ENCODE assay signal across 24 cellular contexts in the genomic region with DNA sequence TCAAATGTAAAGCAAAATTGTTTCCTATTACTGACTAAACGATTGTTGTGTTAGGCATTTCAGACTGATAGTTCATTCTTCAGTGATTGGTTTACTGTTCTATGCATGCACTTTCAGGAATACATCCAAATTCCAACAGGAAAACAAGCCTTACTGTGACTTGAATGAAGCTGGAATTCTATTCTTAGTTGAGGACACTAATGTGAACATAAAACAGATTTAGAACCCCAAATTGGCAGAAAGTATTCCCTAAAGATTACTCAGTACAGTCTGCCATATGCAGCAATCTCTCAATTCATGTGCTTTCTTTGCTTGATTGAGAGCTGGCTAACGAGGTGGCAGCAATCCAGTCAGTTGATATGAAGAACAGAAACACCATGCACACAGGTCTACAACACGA.
A peak's percentile ranks its signal among the peaks of the same experiment; 100 is the strongest.
DNase-seq lines count a peak whose midpoint lies in the region; ATAC-seq and TF ChIP-seq lines count a peak whose summit lies in the region.
"Had no signal": no experiment of that assay in that cellular context is flagged by ENCODE, and none has a peak within 500 bp of the region (broad histone marks: within the 10 kb centered on the region; RNA-seq: fewer than 3 reads in every experiment).

No MANE protein-coding gene starts in this region.

- H3F3A ChIP-seq in GM23338 (replicated peaks; ENCODE audit: low read depth), result no peaks in the 10 kb centered on the region

- no peaks in the 10 kb centered on the region for H4K20me1 ChIP-seq in GM23338 (replicated peaks; ENCODE audit: insufficient read depth)
- H4K20me1 ChIP-seq: BLaER1 treated with 17β-estradiol and CSF1 and Interleukin-3, amounts not matched to agents 10 nM and 100 nM had no signal

- H3K27ac Mint-ChIP-seq in GM23338, result peak overlapping the region; percentile 71
- H3K27ac Mint-ChIP-seq: CD8-positive, alpha-beta memory T cell; HFFc6 had no signal

- no peaks in the 10 kb centered on the region for H3K27me3 ChIP-seq in GM23338 (ENCODE audit: insufficient read depth)
- H3K27me3 ChIP-seq: BLaER1 treated with 17β-estradiol and CSF1 and Interleukin-3, amounts not matched to agents 10 nM and 100 nM had no signal

- peak overlapping the region; percentile 29 for H3K4me2 ChIP-seq in GM23338
- H3K4me2 ChIP-seq: BLaER1 treated with 17β-estradiol and CSF1 and Interleukin-3, amounts not matched to agents 10 nM and 100 nM had no signal

- H3K36me3 Mint-ChIP-seq in GM23338 (ENCODE audit: low read depth), result no peaks in the 10 kb centered on the region
- H3K36me3 Mint-ChIP-seq: CD8-positive, alpha-beta memory T cell had no signal

- TF ChIP-seq CTCF in GM23338 (conservative IDR thresholded peaks at IDR 0.05; ENCODE audit: low read depth in 2 of 2), result no peak
- no peak for TF ChIP-seq CTCF in coronary artery (IDR thresholded peaks at IDR 0.05)

- DNase-seq in DMS 273 (lab: John Stamatoyannopoulos, UW; ENCODE audit: unreplicated experiment) (peak; percentile 8), DMS 273 treated with DMSO at 0.1 percent for 48 hours (lab: John Stamatoyannopoulos, UW) (no peak), GM23338 (ENCODE audit: low spot score) (no peak), NCI-H69 (lab: John Stamatoyannopoulos, UW) (peak; percentile 41), inferior parietal cortex (ENCODE audit: extremely low spot score) (peak; percentile 22), coronary artery (ENCODE audit: low spot score) (no peak), GM03348 (ENCODE audit: low spot score) (no peak)
- DNase-seq in central memory CD4-positive, alpha-beta T cell, result no peak
- DNase-seq: ACHN; Calu3; CD8-positive, alpha-beta memory T cell; DMS53; EL; H9; HFFc6; Kasumi-1; NCI-H1436 treated with DMSO at 0.1 percent for 48 hours; NCI-H2081 treated with DMSO at 0.1 percent for 48 hours; NCI-H226; NCI-H524 treated with DMSO at 0.1 percent for 48 hours; PC-3; SHP77 had no signal

- H3K9me3 Mint-ChIP-seq in GM23338, result no peaks in the 10 kb centered on the region
- H3K9me3 Mint-ChIP-seq: H9, HFFc6 had no signal

- H3K27ac ChIP-seq in GM23338 (ENCODE audit: low read depth) (no peak overlapping the region), coronary artery (no peak overlapping the region)
- H3K27ac ChIP-seq: 22Rv1; BLaER1 treated with 17β-estradiol and CSF1 and Interleukin-3, amounts not matched to agents 10 nM and 100 nM had no signal

- ATAC-seq in GM23338, result no peak

- H3K79me2 ChIP-seq in GM23338 (replicated peaks; ENCODE audit: insufficient read depth), result no peaks in the 10 kb centered on the region

- H3K9me2 ChIP-seq in GM23338 (ENCODE audit: insufficient read depth), result 0 out of 2 replicates have a peak, but pooled peaks cover 3% of the 10 kb centered on the region

- H3K4me1 Mint-ChIP-seq in GM23338, result peaks cover 32% of the 10 kb centered on the region
- H3K4me1 Mint-ChIP-seq: CD8-positive, alpha-beta memory T cell had no signal

- H3K4me3 ChIP-seq in GM23338 (no peak overlapping the region), coronary artery (no peak overlapping the region)
- H3K4me3 ChIP-seq: BLaER1 treated with 17β-estradiol and CSF1 and Interleukin-3, amounts not matched to agents 10 nM and 100 nM had no signal

- no peaks in the 10 kb centered on the region for H3K27me3 Mint-ChIP-seq in GM23338 (ENCODE audit: insufficient read depth, low read depth, poor library complexity)
- H3K27me3 Mint-ChIP-seq: CD8-positive, alpha-beta memory T cell had no signal

- peaks cover 27% of the 10 kb centered on the region for H3K4me1 ChIP-seq in GM23338 (ENCODE audit: insufficient read depth)
- H3K4me1 ChIP-seq: BLaER1 treated with 17β-estradiol and CSF1 and Interleukin-3, amounts not matched to agents 10 nM and 100 nM had no signal

- H2AFZ ChIP-seq in GM23338, result no peak overlapping the region

- H3K36me3 ChIP-seq in GM23338 (ENCODE audit: insufficient read depth), result no peaks in the 10 kb centered on the region
- H3K36me3 ChIP-seq: BLaER1 treated with 17β-estradiol and CSF1 and Interleukin-3, amounts not matched to agents 10 nM and 100 nM had no signal

- H3K4me3 Mint-ChIP-seq in GM23338, result no peak overlapping the region
- H3K4me3 Mint-ChIP-seq: CD8-positive, alpha-beta memory T cell; H9; HFFc6 had no signal

TF ChIP-seq in GM23338, 12 proteins besides CTCF, POLR2A, EP300 and RAD21 (continues in another document):
- TF ChIP-seq STAT1 (IDR thresholded peaks at IDR 0.05; ENCODE audit: unreplicated experiment) (no peak), EZH2 (IDR thresholded peaks at IDR 0.05; ENCODE audit: low read depth, unreplicated experiment) (no peak), ZNF114 (CRISPR knock-in tag; IDR thresholded peaks at IDR 0.05) (no peak), POLR2AphosphoS5 (IDR thresholded peaks at IDR 0.05; ENCODE audit: low read depth) (no peak), REST (IDR thresholded peaks at IDR 0.05; ENCODE audit: unreplicated experiment) (no peak)

Comparison
In these comparisons a context has a peak if more than half of its experiments do, and no peak if none do; other contexts are left out.
1. DNase-seq: peak in DMS 273 (single experiment), NCI-H69 (single experiment) and inferior parietal cortex (single experiment); none in DMS 273 treated with DMSO at 0.1 percent for 48 hours (single experiment), GM23338 (single experiment), central memory CD4-positive, alpha-beta T cell (single experiment), coronary artery (single experiment) and GM03348 (single experiment).